ENCODE assay signal across 8 cellular contexts in the genomic region with DNA sequence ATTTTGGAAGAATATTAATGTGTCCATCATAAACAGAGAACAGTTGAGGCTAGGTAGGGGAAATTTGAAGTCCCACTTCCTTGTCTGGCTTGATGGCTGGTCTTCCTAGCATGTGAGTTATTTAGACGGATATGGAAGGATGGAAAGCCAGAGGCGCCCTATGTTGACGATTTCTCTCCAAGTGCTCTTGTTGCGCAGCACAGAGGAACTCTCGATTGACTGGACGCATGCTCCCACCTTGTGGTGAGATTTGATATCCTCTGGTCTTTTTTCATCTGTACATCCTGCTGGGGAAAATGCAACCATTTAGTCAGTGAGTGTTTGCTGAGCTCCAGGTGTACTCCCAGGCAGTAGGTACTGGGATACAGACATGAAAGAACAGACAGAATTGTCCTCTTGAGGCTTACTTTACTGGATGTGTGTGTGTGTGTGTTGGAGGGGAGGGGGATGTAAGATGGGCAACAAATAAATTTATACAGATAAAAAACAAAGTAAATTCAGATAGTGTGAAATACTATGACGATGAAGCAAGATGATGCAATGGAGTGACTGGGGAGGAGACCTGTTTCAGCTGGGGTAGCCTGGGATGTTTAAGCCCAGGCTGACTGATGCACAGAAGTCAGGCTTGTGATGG.
DNase-seq lines count a peak whose midpoint lies in the region; ATAC-seq lines count a peak whose summit lies in the region.

No MANE protein-coding gene starts in this region.

- ATAC-seq in Right ventricle myocardium inferior (peak; percentile 92), HG03439 (IDR thresholded peaks at IDR 0.05; ENCODE audit: unreplicated experiment) (no peak)

- intact Hi-C loops in Right ventricle myocardium inferior (cut with DNase I) (loop anchor here (5.0 kb wide), 1 partner anchor 317 kb away; no protein-coding TSS in a partner anchor), cardiac septum (cut with DNase I) (loop anchor here (2.0 kb wide), 2 partner anchors 318 to 382 kb away; no protein-coding TSS in a partner anchor)

- DNase-seq in Right ventricle myocardium inferior (ENCODE audit: missing footprints) (no peak), cardiac septum (ENCODE audit: low spot score) (no peak), M059J (ENCODE audit: low read depth) (peak; percentile 78), RPMI7951 (ENCODE audit: low read depth) (peak; percentile 82), brain pericyte (ENCODE audit: low read depth, low spot score) (peak; percentile 65), iris pigment epithelial cell (ENCODE audit: low read depth) (peak; percentile 85)
- peak; percentile 11 for DNase-seq in stimulated activated CD4-positive, alpha-beta T cell treated with anti-CD3 and anti-CD28 coated beads, Interleukin-4, amount 100 ng/mL, for 1 hour

Comparison
In these comparisons a context has a peak if more than half of its experiments do, and no peak if none do; other contexts are left out.
1. DNase-seq: peak in M059J (single experiment), RPMI7951 (single experiment), brain pericyte (single experiment), iris pigment epithelial cell (single experiment) and stimulated activated CD4-positive, alpha-beta T cell treated with anti-CD3 and anti-CD28 coated beads, Interleukin-4, amount 100 ng/mL, for 1 hour (single experiment); none in Right ventricle myocardium inferior (single experiment) and cardiac septum (single experiment).